In genomic region chr7:86991093-86991769, GRCh38 we compare ENCODE assay signal across 18 cellular contexts.
DNase-seq lines count a peak whose midpoint lies in the region; ATAC-seq and TF ChIP-seq lines count a peak whose summit lies in the region.
"Had no signal": no experiment of that assay in that cellular context is flagged by ENCODE, and none has a peak within 500 bp of the region (broad histone marks: within the 10 kb centered on the region; RNA-seq: fewer than 3 reads in every experiment).

No MANE protein-coding gene starts in this region.

- H3K9me3 ChIP-seq in naive thymus-derived CD4-positive, alpha-beta T cell (ENCODE audit: control insufficient read depth in 2 of 3, low read length in 3 of 3), result no peaks in the 10 kb centered on the region
- no peaks in the 10 kb centered on the region for H3K9me3 ChIP-seq in osteoblast (ENCODE audit: low read depth, low read length)
- H3K9me3 ChIP-seq: gastrocnemius medialis, right lobe of liver had no signal

- H3K4me3 Mint-ChIP-seq in memory B cell, result no peak overlapping the region
- no peak overlapping the region for H3K4me3 Mint-ChIP-seq in naive thymus-derived CD4-positive, alpha-beta T cell
- H3K4me3 Mint-ChIP-seq: activated naive CD4-positive, alpha-beta T cell treated with anti-CD3 and anti-CD28 coated beads, Interleukin-2, amount 50 U/mL, for 24 hours; HFFc6 had no signal

- no peak overlapping the region for H3K4me3 ChIP-seq in naive thymus-derived CD4-positive, alpha-beta T cell (ENCODE audit: low read length)
- H3K4me3 ChIP-seq in osteoblast (ENCODE audit: insufficient read depth, low read length), result no peak overlapping the region
- H3K4me3 ChIP-seq: BLaER1, gastrocnemius medialis, right lobe of liver, tibial nerve had no signal

- H3K36me3 Mint-ChIP-seq in memory B cell, result peaks cover 4% of the 10 kb centered on the region
- no peaks in the 10 kb centered on the region for H3K36me3 Mint-ChIP-seq in naive thymus-derived CD4-positive, alpha-beta T cell

- H3K4me2 ChIP-seq in osteoblast (ENCODE audit: insufficient read depth, low read length), result no peak overlapping the region
- H3K4me2 ChIP-seq: BLaER1 had no signal

- CTCF ChIA-PET in naive thymus-derived CD4-positive, alpha-beta T cell (lab: Charles Lee), result no interaction called here

- no peaks in the 10 kb centered on the region for H3K79me2 ChIP-seq in osteoblast (ENCODE audit: insufficient read depth, low read length)

- peaks cover 2% of the 10 kb centered on the region for H3K27me3 Mint-ChIP-seq in memory B cell
- H3K27me3 Mint-ChIP-seq in naive thymus-derived CD4-positive, alpha-beta T cell, result peaks cover 0 to 6% (median 5%) of the 10 kb centered on the region in 5 donors

- TF ChIP-seq CTCF in osteoblast (IDR thresholded peaks at IDR 0.05; ENCODE audit: extremely low read depth, low read depth, low read length), result no peak

- H3K4me1 ChIP-seq in naive thymus-derived CD4-positive, alpha-beta T cell (ENCODE audit: control insufficient read depth in 2 of 2, insufficient read depth in 2 of 2, low read length in 2 of 2), result no peaks in the 10 kb centered on the region
- H3K4me1 ChIP-seq in osteoblast (ENCODE audit: insufficient read depth, low read length), result no peaks in the 10 kb centered on the region
- H3K4me1 ChIP-seq: gastrocnemius medialis, right lobe of liver, tibial nerve had no signal

- peaks cover 4% of the 10 kb centered on the region for H3K9me3 Mint-ChIP-seq in memory B cell
- peaks cover 0 to 8% (median 4%) of the 10 kb centered on the region in 11 donors for H3K9me3 Mint-ChIP-seq in naive thymus-derived CD4-positive, alpha-beta T cell
- H3K9me3 Mint-ChIP-seq: activated naive CD4-positive, alpha-beta T cell treated with anti-CD3 and anti-CD28 coated beads, Interleukin-2, amount 50 U/mL, for 24 hours had no signal

- intact Hi-C loops in naive thymus-derived CD4-positive, alpha-beta T cell (cut with micrococcal nuclease), result no loop called here

- H3K27ac Mint-ChIP-seq in memory B cell, result peak overlapping the region; percentile 60
- H3K27ac Mint-ChIP-seq in naive thymus-derived CD4-positive, alpha-beta T cell, result no peak overlapping the region
- H3K27ac Mint-ChIP-seq: HFFc6 had no signal

- POLR2A ChIA-PET in naive thymus-derived CD4-positive, alpha-beta T cell (lab: Charles Lee), result no interaction called here

- no peaks in the 10 kb centered on the region for H3K36me3 ChIP-seq in naive thymus-derived CD4-positive, alpha-beta T cell (ENCODE audit: control insufficient read depth in 2 of 3, insufficient read depth in 3 of 3, low read length in 3 of 3)
- H3K36me3 ChIP-seq in osteoblast (ENCODE audit: insufficient read depth, low read length), result no peaks in the 10 kb centered on the region
- H3K36me3 ChIP-seq: BLaER1, gastrocnemius medialis, right lobe of liver, tibial nerve had no signal

- peak; percentile 80 for ATAC-seq in GM19025 (IDR thresholded peaks at IDR 0.05; ENCODE audit: low read depth, unreplicated experiment)
- ATAC-seq in GM21717 (IDR thresholded peaks at IDR 0.05; ENCODE audit: unreplicated experiment), result peak; percentile 53
- peak; percentile 84 for ATAC-seq in HG03139 (IDR thresholded peaks at IDR 0.05; ENCODE audit: unreplicated experiment)
- ATAC-seq in memory B cell (ENCODE audit: low read depth), result no peak
- no peak for ATAC-seq in naive thymus-derived CD4-positive, alpha-beta T cell
- ATAC-seq: gastrocnemius medialis, right lobe of liver had no signal

- no peaks in the 10 kb centered on the region for H3K27me3 ChIP-seq in naive thymus-derived CD4-positive, alpha-beta T cell (ENCODE audit: control insufficient read depth in 2 of 2, insufficient read depth in 2 of 2, low read length in 2 of 2)
- no peaks in the 10 kb centered on the region for H3K27me3 ChIP-seq in osteoblast (ENCODE audit: insufficient read depth, low read length)
- H3K27me3 ChIP-seq: BLaER1, gastrocnemius medialis, right lobe of liver, tibial nerve had no signal

- no peak overlapping the region for H2AFZ ChIP-seq in osteoblast (ENCODE audit: low read length)

- peaks cover 6% of the 10 kb centered on the region for H3K4me1 Mint-ChIP-seq in memory B cell
- H3K4me1 Mint-ChIP-seq in naive thymus-derived CD4-positive, alpha-beta T cell, result peaks cover 0 to 10% (median 5%) of the 10 kb centered on the region in 7 donors

- no peak overlapping the region for H3K27ac ChIP-seq in naive thymus-derived CD4-positive, alpha-beta T cell (ENCODE audit: low read depth, low read length)
- no peak overlapping the region for H3K27ac ChIP-seq in osteoblast (ENCODE audit: low read depth, low read length)
- H3K27ac ChIP-seq: BLaER1, gastrocnemius medialis, right lobe of liver, tibial nerve had no signal

- no peak for DNase-seq in memory B cell (ENCODE audit: low spot score in 2 of 2)
- DNase-seq in naive thymus-derived CD4-positive, alpha-beta T cell, result no peak
- DNase-seq in SIG-M5 treated with dmso at 0.1 percent for 504 hours (lab: John Stamatoyannopoulos, UW; ENCODE audit: unreplicated experiment), result no peak
- no peak for DNase-seq in osteoblast (ENCODE audit: insufficient read length, low spot score, missing footprints)
- DNase-seq in stimulated activated CD4-positive, alpha-beta T cell treated with anti-CD3 and anti-CD28 coated beads, Interleukin-2, amount 100 ng/mL, for 24 hours, result no peak
- DNase-seq: activated CD8-positive, alpha-beta memory T cell treated with anti-CD3 and anti-CD28 coated beads, Interleukin-2, amount 50 U/mL, for 4 hours; gastrocnemius medialis; HFFc6; mammary epithelial cell; NCI-H774; right lobe of liver; stimulated activated CD4-positive, alpha-beta T cell treated with anti-CD3 and anti-CD28 coated beads, Interleukin-4, amount 100 ng/mL, for 24 hours had no signal

- H4K20me1 ChIP-seq in osteoblast (ENCODE audit: insufficient read depth, low read length), result no peaks in the 10 kb centered on the region
- H4K20me1 ChIP-seq: BLaER1 had no signal

Comparison
In these comparisons a context has a peak if more than half of its experiments do, and no peak if none do; other contexts are left out.
1. ATAC-seq: peak in GM19025 (single experiment), GM21717 (single experiment) and HG03139 (single experiment); none in memory B cell (single experiment) and naive thymus-derived CD4-positive, alpha-beta T cell (single experiment).